1 cellular context compared by ENCODE assay signal in the genomic region with DNA sequence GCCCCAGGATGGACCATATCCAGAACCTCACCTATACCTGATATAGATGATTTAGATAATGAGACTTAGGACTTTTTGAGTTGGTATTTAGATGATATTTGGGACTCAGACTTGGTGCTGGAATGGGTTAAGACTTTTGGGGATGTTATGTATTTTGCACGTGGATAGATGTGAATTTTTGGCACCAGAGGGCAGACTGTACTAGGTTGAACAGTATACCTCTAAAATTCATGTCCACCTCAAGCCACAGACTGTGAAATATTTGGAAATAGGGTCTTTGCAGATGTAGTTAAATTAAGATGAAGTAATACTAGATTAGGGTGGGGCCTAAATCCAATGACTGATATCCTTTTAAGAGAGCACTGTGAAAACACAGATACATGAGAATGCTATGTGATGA.
TF ChIP-seq lines count a peak whose summit lies in the region.

No MANE protein-coding gene starts in this region.

TF ChIP-seq in neural cell, 6 proteins besides CTCF, POLR2A, EP300 and RAD21 (continued from another document):
- TF ChIP-seq, protein P1, sequence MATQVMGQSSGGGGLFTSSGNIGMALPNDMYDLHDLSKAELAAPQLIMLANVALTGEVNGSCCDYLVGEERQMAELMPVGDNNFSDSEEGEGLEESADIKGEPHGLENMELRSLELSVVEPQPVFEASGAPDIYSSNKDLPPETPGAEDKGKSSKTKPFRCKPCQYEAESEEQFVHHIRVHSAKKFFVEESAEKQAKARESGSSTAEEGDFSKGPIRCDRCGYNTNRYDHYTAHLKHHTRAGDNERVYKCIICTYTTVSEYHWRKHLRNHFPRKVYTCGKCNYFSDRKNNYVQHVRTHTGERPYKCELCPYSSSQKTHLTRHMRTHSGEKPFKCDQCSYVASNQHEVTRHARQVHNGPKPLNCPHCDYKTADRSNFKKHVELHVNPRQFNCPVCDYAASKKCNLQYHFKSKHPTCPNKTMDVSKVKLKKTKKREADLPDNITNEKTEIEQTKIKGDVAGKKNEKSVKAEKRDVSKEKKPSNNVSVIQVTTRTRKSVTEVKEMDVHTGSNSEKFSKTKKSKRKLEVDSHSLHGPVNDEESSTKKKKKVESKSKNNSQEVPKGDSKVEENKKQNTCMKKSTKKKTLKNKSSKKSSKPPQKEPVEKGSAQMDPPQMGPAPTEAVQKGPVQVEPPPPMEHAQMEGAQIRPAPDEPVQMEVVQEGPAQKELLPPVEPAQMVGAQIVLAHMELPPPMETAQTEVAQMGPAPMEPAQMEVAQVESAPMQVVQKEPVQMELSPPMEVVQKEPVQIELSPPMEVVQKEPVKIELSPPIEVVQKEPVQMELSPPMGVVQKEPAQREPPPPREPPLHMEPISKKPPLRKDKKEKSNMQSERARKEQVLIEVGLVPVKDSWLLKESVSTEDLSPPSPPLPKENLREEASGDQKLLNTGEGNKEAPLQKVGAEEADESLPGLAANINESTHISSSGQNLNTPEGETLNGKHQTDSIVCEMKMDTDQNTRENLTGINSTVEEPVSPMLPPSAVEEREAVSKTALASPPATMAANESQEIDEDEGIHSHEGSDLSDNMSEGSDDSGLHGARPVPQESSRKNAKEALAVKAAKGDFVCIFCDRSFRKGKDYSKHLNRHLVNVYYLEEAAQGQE (IDR thresholded peaks at IDR 0.05; ENCODE audit: borderline replicate concordance), result no peak
- no peak for TF ChIP-seq POLR2AphosphoS5 (IDR thresholded peaks at IDR 0.05)
